In the genomic region with DNA sequence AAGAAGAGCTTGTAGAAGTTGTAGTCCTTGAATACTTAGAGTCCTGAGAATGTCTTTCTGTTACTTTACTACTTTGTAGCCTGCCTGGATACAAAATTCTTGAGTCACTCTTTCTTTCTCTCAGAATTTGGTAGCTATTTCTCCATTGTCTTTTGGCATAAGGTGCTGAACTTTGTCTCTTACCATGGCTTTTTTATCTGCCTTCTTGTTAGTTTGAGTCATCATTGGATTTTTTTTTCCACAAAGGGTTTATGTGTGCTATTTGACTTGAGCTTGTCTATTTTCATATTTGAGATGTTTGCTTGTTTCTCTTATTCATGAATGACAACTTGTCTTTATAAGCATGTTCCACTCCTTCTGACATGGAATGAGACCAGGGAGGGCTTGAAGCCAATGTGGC, we compare ENCODE assay signal across 19 cellular contexts.
"Had no signal": no experiment of that assay in that cellular context is flagged by ENCODE, and none has a peak within 500 bp of the region (broad histone marks: within the 10 kb centered on the region; RNA-seq: fewer than 3 reads in every experiment).

No MANE protein-coding gene starts in this region.

- H3K36me3 ChIP-seq: esophagus squamous epithelium, heart left ventricle, left ventricle myocardium inferior, lower lobe of right lung, neural progenitor cell, ovary, tibial artery, upper lobe of left lung, uterus had no signal

- H3K27me3 ChIP-seq: esophagus squamous epithelium, neural progenitor cell, ovary, upper lobe of left lung, uterus had no signal

- H3K9me3 ChIP-seq: esophagus squamous epithelium, lower lobe of right lung, ovary, tibial artery, upper lobe of left lung, uterus had no signal

- ATAC-seq: effector memory CD8-positive, alpha-beta T cell; heart left ventricle; left cardiac atrium; lower lobe of right lung; natural killer cell treated with Interleukin-12 subunit alpha and Interleukin-12 subunit beta and Interleukin-15 and Interleukin-18, amount 100 ng/mL, for 72 hours; right cardiac atrium; stimulated activated memory B cell treated with anti-CD40 and anti-IgM and Interleukin-4, amounts not matched to agents 10 μg/mL and 1 μg/mL and 100 μg/mL, for 72 hours had no signal

- DNase-seq: effector memory CD8-positive, alpha-beta T cell; esophagus squamous epithelium; foreskin melanocyte; heart left ventricle; hypothalamus; kidney; left cardiac atrium; left ventricle myocardium inferior; lower lobe of right lung; nucleus accumbens; ovary; right cardiac atrium; stimulated activated CD4-positive, alpha-beta T cell treated with anti-CD3 and anti-CD28 coated beads, Interleukin-4, amount 100 ng/mL, for 24 hours; tibial artery; upper lobe of left lung; uterus had no signal

- H3K4me3 ChIP-seq: esophagus squamous epithelium, heart left ventricle, left ventricle myocardium inferior, lower lobe of right lung, neural progenitor cell, ovary, tibial artery, upper lobe of left lung, uterus had no signal

- H3K27ac ChIP-seq: esophagus squamous epithelium, heart left ventricle, left ventricle myocardium inferior, lower lobe of right lung, neural progenitor cell, ovary, tibial artery, upper lobe of left lung, uterus had no signal

- H3K4me1 ChIP-seq: esophagus squamous epithelium, left ventricle myocardium inferior, lower lobe of right lung, neural progenitor cell, tibial artery, upper lobe of left lung, uterus had no signal
